Comparison of ENCODE assay signal across 12 cellular contexts in the genomic region with DNA sequence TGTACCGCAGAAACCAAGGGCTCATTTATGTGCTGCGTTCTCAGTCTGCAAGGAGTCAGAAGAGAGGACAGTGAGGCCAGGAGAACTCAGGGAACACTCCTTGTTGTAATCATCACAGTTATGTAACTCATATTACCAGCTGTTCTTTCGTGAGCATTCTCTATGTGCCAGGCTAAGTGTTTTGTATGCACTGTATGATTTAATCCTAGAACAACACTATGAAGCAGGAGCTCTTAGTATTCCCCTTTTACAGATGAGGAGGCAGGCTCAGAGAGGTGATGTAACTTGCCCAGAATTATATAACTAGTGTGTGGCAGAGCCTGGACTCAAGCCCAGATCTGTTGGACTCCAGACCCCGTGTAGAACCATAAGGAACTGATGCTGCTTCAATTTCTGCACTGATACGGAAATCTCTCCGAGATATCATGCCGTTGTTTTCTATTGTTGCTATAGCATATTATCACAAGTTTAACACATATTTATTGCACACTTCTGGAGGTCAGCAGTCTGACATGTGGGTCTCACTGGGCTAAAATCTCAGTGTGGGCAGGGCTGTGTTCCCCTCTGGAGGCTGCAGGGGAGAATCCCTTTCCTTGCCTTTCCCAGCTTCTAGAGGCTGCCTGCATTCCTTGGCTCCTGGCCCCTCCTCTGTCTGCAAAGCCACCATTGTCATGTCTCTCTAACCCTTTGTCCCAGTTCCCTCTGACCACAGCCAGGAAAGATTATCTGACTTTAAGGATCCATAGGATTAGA. TPM values are rescaled to one million over a fixed set of nuclear protein-coding genes. Genes with fewer than 3 reads are reported as not detected.
DNase-seq lines count a peak whose midpoint lies in the region; ATAC-seq and TF ChIP-seq lines count a peak whose summit lies in the region.
"Had no signal": no experiment of that assay in that cellular context is flagged by ENCODE, and none has a peak within 500 bp of the region (broad histone marks: within the 10 kb centered on the region; RNA-seq: fewer than 3 reads in every experiment).

No MANE protein-coding gene starts in this region.

- peak overlapping the region; percentile 39 for H3K27ac ChIP-seq in cingulate gyrus (ENCODE audit: low read depth, low read length)
- H3K27ac ChIP-seq in left lung, result peak overlapping the region in 1 of 2 donors; percentile 27
- H3K27ac ChIP-seq in tibial artery, result peak overlapping the region; percentile 70 to 82

- no peak overlapping the region for H3K27ac Mint-ChIP-seq in activated T-helper 1 cell treated with anti-CD3 and anti-CD28 coated beads, Interleukin-12 subunit alpha, Interleukin-12 subunit beta, Interleukin-2, Interleukin-4 antibody, amounts not matched to agents 30 ng/mL and 10 ng/mL and 1 ng/mL, durations not matched to agents 14 hours and 24 hours and 36 hours
- H3K27ac Mint-ChIP-seq: activated naive CD4-positive, alpha-beta T cell treated with anti-CD3 and anti-CD28 coated beads, Interleukin-2, amount 50 U/mL, for 24 hours; nephron had no signal

- H3K9me3 Mint-ChIP-seq in activated T-helper 1 cell treated with anti-CD3 and anti-CD28 coated beads, Interleukin-12 subunit alpha, Interleukin-12 subunit beta, Interleukin-2, Interleukin-4 antibody, amounts not matched to agents 30 ng/mL and 10 ng/mL and 1 ng/mL, durations not matched to agents 14 hours and 24 hours and 36 hours, result no peaks in the 10 kb centered on the region
- H3K9me3 Mint-ChIP-seq: activated naive CD4-positive, alpha-beta T cell treated with anti-CD3 and anti-CD28 coated beads, Interleukin-2, amount 50 U/mL, for 24 hours; nephron had no signal

- ATAC-seq in left lung, result peak; percentile 28
- ATAC-seq: foreskin keratinocyte had no signal

- intact Hi-C loops in left lung (cut with DNase I) (loop anchor here in 1 of 2 donors (10.0 kb wide), 1 partner anchor 109 kb away; no protein-coding TSS in a partner anchor), tibial artery (cut with DNase I; ENCODE audit: low total_unique reads) (no loop called here)
- intact Hi-C loops in activated T-helper 1 cell treated with anti-CD3 and anti-CD28 coated beads, Interleukin-12 subunit alpha, Interleukin-12 subunit beta, Interleukin-2, Interleukin-4 antibody, amounts not matched to agents 30 ng/mL and 10 ng/mL and 1 ng/mL, durations not matched to agents 14 hours and 24 hours and 36 hours (cut with micrococcal nuclease), result no loop called here

- H3K27me3 ChIP-seq in left lung (no peaks in the 10 kb centered on the region), tibial artery (no peaks in the 10 kb centered on the region)
- H3K27me3 ChIP-seq: foreskin keratinocyte had no signal

- no peaks in the 10 kb centered on the region for H3K4me1 Mint-ChIP-seq in activated T-helper 1 cell treated with anti-CD3 and anti-CD28 coated beads, Interleukin-12 subunit alpha, Interleukin-12 subunit beta, Interleukin-2, Interleukin-4 antibody, amounts not matched to agents 30 ng/mL and 10 ng/mL and 1 ng/mL, durations not matched to agents 14 hours and 24 hours and 36 hours (ENCODE audit: low read depth)

- no peak for TF ChIP-seq CTCF in left lung (IDR thresholded peaks at IDR 0.05)
- no peak for TF ChIP-seq CTCF in tibial artery (IDR thresholded peaks at IDR 0.05)

- no peaks in the 10 kb centered on the region for H3K36me3 Mint-ChIP-seq in activated T-helper 1 cell treated with anti-CD3 and anti-CD28 coated beads, Interleukin-12 subunit alpha, Interleukin-12 subunit beta, Interleukin-2, Interleukin-4 antibody, amounts not matched to agents 30 ng/mL and 10 ng/mL and 1 ng/mL, durations not matched to agents 14 hours and 24 hours and 36 hours (ENCODE audit: low read depth)
- H3K36me3 Mint-ChIP-seq: activated naive CD4-positive, alpha-beta T cell treated with anti-CD3 and anti-CD28 coated beads, Interleukin-2, amount 50 U/mL, for 24 hours had no signal

- no peaks in the 10 kb centered on the region for H3K9me3 ChIP-seq in left lung
- no peaks in the 10 kb centered on the region for H3K9me3 ChIP-seq in tibial artery

- H3K36me3 ChIP-seq in left lung, result no peaks in the 10 kb centered on the region
- no peaks in the 10 kb centered on the region for H3K36me3 ChIP-seq in tibial artery

- DNase-seq in NCI-H1694 treated with DMSO at 0.1 percent for 48 hours (lab: John Stamatoyannopoulos, UW) (peak; percentile 71), left lung (no peak), tibial artery (no peak), D341Med (ENCODE audit: low spot score) (no peak), GDM1 (lab: John Stamatoyannopoulos, UW) (no peak)
- no peak for DNase-seq in activated T-helper 1 cell treated with anti-CD3 and anti-CD28 coated beads, Interleukin-12 subunit alpha, Interleukin-12 subunit beta, Interleukin-2, Interleukin-4 antibody, amounts not matched to agents 30 ng/mL and 10 ng/mL and 1 ng/mL, durations not matched to agents 14 hours and 24 hours and 36 hours (ENCODE audit: low spot score)
- DNase-seq: DND-41, KG1 had no signal

- H3K4me1 ChIP-seq in left lung (peaks cover 24 to 52% of the 10 kb centered on the region in 2 donors), tibial artery (peaks cover 23 to 87% (median 60%) of the 10 kb centered on the region in 4 donors)

- H3K27me3 Mint-ChIP-seq in activated T-helper 1 cell treated with anti-CD3 and anti-CD28 coated beads, Interleukin-12 subunit alpha, Interleukin-12 subunit beta, Interleukin-2, Interleukin-4 antibody, amounts not matched to agents 30 ng/mL and 10 ng/mL and 1 ng/mL, durations not matched to agents 14 hours and 24 hours and 36 hours (ENCODE audit: insufficient read depth), result peaks cover 12% of the 10 kb centered on the region
- H3K27me3 Mint-ChIP-seq: activated naive CD4-positive, alpha-beta T cell treated with anti-CD3 and anti-CD28 coated beads, Interleukin-2, amount 50 U/mL, for 24 hours had no signal

- no peak overlapping the region for H3K4me3 Mint-ChIP-seq in activated T-helper 1 cell treated with anti-CD3 and anti-CD28 coated beads, Interleukin-12 subunit alpha, Interleukin-12 subunit beta, Interleukin-2, Interleukin-4 antibody, amounts not matched to agents 30 ng/mL and 10 ng/mL and 1 ng/mL, durations not matched to agents 14 hours and 24 hours and 36 hours
- H3K4me3 Mint-ChIP-seq: activated naive CD4-positive, alpha-beta T cell treated with anti-CD3 and anti-CD28 coated beads, Interleukin-2, amount 50 U/mL, for 24 hours; nephron had no signal

- no peak overlapping the region for H3K4me3 ChIP-seq in left lung
- no peak overlapping the region for H3K4me3 ChIP-seq in tibial artery

RNA-seq across cellular contexts. Expression of gene CD9, which starts 16.3 kb away (rescaled TPM):
- 100 to 1,000 TPM; 416 to 512 TPM for total RNA-seq in left lung
- total RNA-seq in activated T-helper 1 cell treated with anti-CD3 and anti-CD28 coated beads, Interleukin-12 subunit alpha, Interleukin-12 subunit beta, Interleukin-2, Interleukin-4 antibody, amounts not matched to agents 30 ng/mL and 10 ng/mL and 1 ng/mL, durations not matched to agents 14 hours and 24 hours and 36 hours, result 47.4 and 50.9 TPM in 2 replicates

RNA-seq across cellular contexts. Expression of gene VWF, which starts 59.4 kb away (rescaled TPM):
- 100 to 1,000 TPM; 254 to 401 TPM for total RNA-seq in left lung
- total RNA-seq in activated T-helper 1 cell treated with anti-CD3 and anti-CD28 coated beads, Interleukin-12 subunit alpha, Interleukin-12 subunit beta, Interleukin-2, Interleukin-4 antibody, amounts not matched to agents 30 ng/mL and 10 ng/mL and 1 ng/mL, durations not matched to agents 14 hours and 24 hours and 36 hours, result not detected in 2 replicates
- total RNA-seq: foreskin keratinocyte had no signal

Comparison
In these comparisons a context has a peak if more than half of its experiments do, and no peak if none do; other contexts are left out.
1. RNA of gene VWF, which starts 59.4 kb away (total RNA-seq): 254 to 401 TPM in left lung; not detected in activated T-helper 1 cell treated with anti-CD3 and anti-CD28 coated beads, Interleukin-12 subunit alpha, Interleukin-12 subunit beta, Interleukin-2, Interleukin-4 antibody, amounts not matched to agents 30 ng/mL and 10 ng/mL and 1 ng/mL, durations not matched to agents 14 hours and 24 hours and 36 hours; every median in the first group is over 100 times any median in the second.